In genomic region chr16:1870365-1871082, GRCh38 we compare ENCODE assay signal across 13 cellular contexts. TPM values are rescaled to one million over a fixed set of nuclear protein-coding genes. Genes with fewer than 3 reads are reported as not detected.
DNase-seq lines count a peak whose midpoint lies in the region; ATAC-seq and TF ChIP-seq lines count a peak whose summit lies in the region.
"Had no signal": no experiment of that assay in that cellular context is flagged by ENCODE, and none has a peak within 500 bp of the region (broad histone marks: within the 10 kb centered on the region; RNA-seq: fewer than 3 reads in every experiment).

No MANE protein-coding gene starts in this region.

- peak overlapping the region; percentile 8 for H3K4me3 Mint-ChIP-seq in MCF 10A (ENCODE audit: unreplicated experiment)
- H3K4me3 Mint-ChIP-seq in T-helper 17 cell = peak overlapping the region; percentile 25
- H3K4me3 Mint-ChIP-seq in activated CD4-positive, alpha-beta memory T cell treated with anti-CD3 and anti-CD28 coated beads, Interleukin-2, amount 10 ng/mL, durations not matched to agents 7 days and 5 days = no peak overlapping the region
- H3K4me3 Mint-ChIP-seq: activated CD4-positive, alpha-beta memory T cell treated with anti-CD3 and anti-CD28 coated beads for 36 hours had no signal

- H3K4me3 ChIP-seq in breast epithelium = no peak overlapping the region
- H3K4me3 ChIP-seq: gastroesophageal sphincter, thoracic aorta had no signal

- ATAC-seq in T-helper 17 cell = no peak
- ATAC-seq in GM18520 (IDR thresholded peaks at IDR 0.05; ENCODE audit: unreplicated experiment) = no peak
- ATAC-seq: gastroesophageal sphincter had no signal

- H3K9me3 Mint-ChIP-seq in MCF 10A (ENCODE audit: unreplicated experiment) = no peaks in the 10 kb centered on the region
- no peaks in the 10 kb centered on the region for H3K9me3 Mint-ChIP-seq in activated CD4-positive, alpha-beta memory T cell treated with anti-CD3 and anti-CD28 coated beads, Interleukin-2, amount 10 ng/mL, durations not matched to agents 7 days and 5 days
- H3K9me3 Mint-ChIP-seq: activated CD4-positive, alpha-beta memory T cell treated with anti-CD3 and anti-CD28 coated beads for 36 hours had no signal

- no peaks in the 10 kb centered on the region for H3K36me3 ChIP-seq in breast epithelium
- H3K36me3 ChIP-seq: gastroesophageal sphincter, thoracic aorta had no signal

- POLR2A ChIA-PET in MCF 10A (lab: Yijun Ruan, JAX) = interaction anchor here (0.6 to 1.6 kb wide), 11 partner anchors 9 to 1620 kb away, joined by 3 to 6 read pairs (median 3); partner anchors contain the start of genes MSRB1 and RPS2
- POLR2A ChIA-PET in activated CD4-positive, alpha-beta memory T cell treated with anti-CD3 and anti-CD28 coated beads, Interleukin-2, amount 10 ng/mL, durations not matched to agents 7 days and 5 days (lab: Charles Lee) = no interaction called here

- TF ChIP-seq POLR2A in breast epithelium (IDR thresholded peaks at IDR 0.05) = no peak

- H3K4me1 Mint-ChIP-seq in MCF 10A (ENCODE audit: insufficient read depth, unreplicated experiment) (peaks cover 12% of the 10 kb centered on the region), T-helper 17 cell (no peaks in the 10 kb centered on the region)
- peaks cover 3% of the 10 kb centered on the region for H3K4me1 Mint-ChIP-seq in activated CD4-positive, alpha-beta memory T cell treated with anti-CD3 and anti-CD28 coated beads, Interleukin-2, amount 10 ng/mL, durations not matched to agents 7 days and 5 days

- peaks cover 0 to 3% of the 10 kb centered on the region in 2 donors for H3K27me3 ChIP-seq in breast epithelium

- H3K36me3 Mint-ChIP-seq in MCF 10A (ENCODE audit: insufficient read depth, unreplicated experiment) (no peaks in the 10 kb centered on the region), T-helper 17 cell (ENCODE audit: low read depth) (no peaks in the 10 kb centered on the region)
- no peaks in the 10 kb centered on the region for H3K36me3 Mint-ChIP-seq in activated CD4-positive, alpha-beta memory T cell treated with anti-CD3 and anti-CD28 coated beads, Interleukin-2, amount 10 ng/mL, durations not matched to agents 7 days and 5 days (ENCODE audit: low read depth)
- H3K36me3 Mint-ChIP-seq: activated CD4-positive, alpha-beta memory T cell treated with anti-CD3 and anti-CD28 coated beads for 36 hours had no signal

- H3K9me3 ChIP-seq in breast epithelium (no peaks in the 10 kb centered on the region), T-helper 17 cell (ENCODE audit: control insufficient read depth, low read length, poor library complexity, severe bottlenecking) (no peaks in the 10 kb centered on the region)
- H3K9me3 ChIP-seq: gastroesophageal sphincter, thoracic aorta had no signal

- H3K27me3 Mint-ChIP-seq in MCF 10A (ENCODE audit: insufficient read depth, unreplicated experiment) (no peaks in the 10 kb centered on the region), T-helper 17 cell (peaks cover 11% of the 10 kb centered on the region)
- peaks cover 19% of the 10 kb centered on the region for H3K27me3 Mint-ChIP-seq in activated CD4-positive, alpha-beta memory T cell treated with anti-CD3 and anti-CD28 coated beads, Interleukin-2, amount 10 ng/mL, durations not matched to agents 7 days and 5 days

- DNase-seq in MCF 10A (ENCODE audit: unreplicated experiment) = peak; percentile 62
- no peak for DNase-seq in breast epithelium (ENCODE audit: low spot score in 2 of 2)
- DNase-seq in T-helper 17 cell = no peak
- peak; percentile 27 for DNase-seq in hepatic stellate cell (ENCODE audit: low spot score)
- DNase-seq in activated T-cell treated with anti-CD3 and anti-CD28 coated beads for 4 hours = no peak
- DNase-seq in NCI-H1417 treated with DMSO at 0.1 percent for 48 hours (lab: John Stamatoyannopoulos, UW) = no peak
- DNase-seq in activated CD4-positive, alpha-beta memory T cell treated with anti-CD3 and anti-CD28 coated beads, Interleukin-2, amount 10 ng/mL, durations not matched to agents 7 days and 5 days = no peak
- DNase-seq: activated CD4-positive, alpha-beta memory T cell treated with anti-CD3 and anti-CD28 coated beads for 36 hours; AML-193; stimulated activated CD4-positive, alpha-beta T cell treated with anti-CD3 and anti-CD28 coated beads, Interleukin-4, amount 100 ng/mL, for 24 hours had no signal

- CTCF ChIA-PET in MCF 10A (lab: Yijun Ruan, JAX) = interaction anchor here (0.7 to 10.8 kb wide), 6 partner anchors 9 to 59 kb away, joined by 3 to 105 read pairs (median 4); no protein-coding TSS in a partner anchor
- CTCF ChIA-PET in activated CD4-positive, alpha-beta memory T cell treated with anti-CD3 and anti-CD28 coated beads, Interleukin-2, amount 10 ng/mL, durations not matched to agents 7 days and 5 days (lab: Charles Lee) = interaction anchor here (0.8 to 1.5 kb wide), 2 partner anchors 12 to 460 kb away, joined by 3 to 5 read pairs; no protein-coding TSS in a partner anchor

- no peaks in the 10 kb centered on the region for H3K4me1 ChIP-seq in breast epithelium

- H3K27ac Mint-ChIP-seq in MCF 10A (ENCODE audit: low read depth, unreplicated experiment) (peak overlapping the region; percentile 75), T-helper 17 cell (no peak overlapping the region)
- H3K27ac Mint-ChIP-seq in activated CD4-positive, alpha-beta memory T cell treated with anti-CD3 and anti-CD28 coated beads, Interleukin-2, amount 10 ng/mL, durations not matched to agents 7 days and 5 days = no peak overlapping the region
- H3K27ac Mint-ChIP-seq: activated CD4-positive, alpha-beta memory T cell treated with anti-CD3 and anti-CD28 coated beads for 36 hours had no signal

- H3K27ac ChIP-seq in breast epithelium = no peak overlapping the region
- H3K27ac ChIP-seq: gastroesophageal sphincter, thoracic aorta had no signal

- TF ChIP-seq CTCF in MCF 10A (IDR thresholded peaks at IDR 0.05; ENCODE audit: unreplicated experiment) = no peak
- no peak for TF ChIP-seq CTCF in breast epithelium (IDR thresholded peaks at IDR 0.05)

- intact Hi-C loops in MCF 10A (cut with micrococcal nuclease) (no loop called here), breast epithelium (cut with DNase I; ENCODE audit: low total_unique reads) (no loop called here)

- no TSS peak for BruUV-seq in MCF 10A (replicated peaks; lab: Mats Ljungman, UMichigan)

RNA-seq across cellular contexts. Expression of gene MEIOB, which starts 1.4 kb away (rescaled TPM):
- not detected in 2 replicates for total RNA-seq in MCF 10A (2022)
- total RNA-seq in breast epithelium = not detected
- total RNA-seq in T-helper 17 cell = not detected
- total RNA-seq in activated CD4-positive, alpha-beta memory T cell treated with anti-CD3 and anti-CD28 coated beads, Interleukin-2, amount 10 ng/mL, durations not matched to agents 7 days and 5 days = under 1 TPM in 1 of 2 experiments, not detected in 1; 0.18 TPM
- total RNA-seq: activated CD4-positive, alpha-beta memory T cell treated with anti-CD3 and anti-CD28 coated beads for 36 hours; gastroesophageal sphincter; thoracic aorta had no signal

RNA-seq across cellular contexts. Expression of gene FAHD1, which starts 43.5 kb away (rescaled TPM):
- 18.4 and 21.4 TPM in 2 replicates for total RNA-seq in MCF 10A (2022)
- total RNA-seq in breast epithelium = 10 to 100 TPM; 27.2 to 35.4 (median 29.7) TPM
- total RNA-seq in T-helper 17 cell = 1 to 10 TPM; 6.1 to 7.9 TPM
- 1 to 10 TPM; 7.7 to 7.9 TPM for total RNA-seq in activated CD4-positive, alpha-beta memory T cell treated with anti-CD3 and anti-CD28 coated beads, Interleukin-2, amount 10 ng/mL, durations not matched to agents 7 days and 5 days

RNA-seq across cellular contexts. Expression of gene HAGH, which starts 43.9 kb away (rescaled TPM):
- total RNA-seq in MCF 10A (2022) (44.5 and 69.8 TPM in 2 replicates), breast epithelium (100 to 1,000 TPM in 1 of 3 donors, 10 to 100 TPM in 2; 61.9 to 114 (median 74.7) TPM), T-helper 17 cell (10 to 100 TPM; 35.8 to 37.9 TPM)
- 10 to 100 TPM; 51.3 to 51.8 TPM for total RNA-seq in activated CD4-positive, alpha-beta memory T cell treated with anti-CD3 and anti-CD28 coated beads, Interleukin-2, amount 10 ng/mL, durations not matched to agents 7 days and 5 days

RNA-seq across cellular contexts. Expression of gene HS3ST6, which starts 47.7 kb away (rescaled TPM):
- total RNA-seq in MCF 10A (2022) (not detected in 2 replicates), breast epithelium (not detected), T-helper 17 cell (not detected)
- total RNA-seq in activated CD4-positive, alpha-beta memory T cell treated with anti-CD3 and anti-CD28 coated beads, Interleukin-2, amount 10 ng/mL, durations not matched to agents 7 days and 5 days = not detected
- total RNA-seq: activated CD4-positive, alpha-beta memory T cell treated with anti-CD3 and anti-CD28 coated beads for 36 hours; gastroesophageal sphincter; thoracic aorta had no signal

Comparison
In these comparisons a context has a peak if more than half of its experiments do, and no peak if none do; other contexts are left out.
1. DNase-seq: peak in MCF 10A (single experiment) and hepatic stellate cell (single experiment); none in breast epithelium (0 of 2), T-helper 17 cell (0 of 3), activated T-cell treated with anti-CD3 and anti-CD28 coated beads for 4 hours (single experiment), NCI-H1417 treated with DMSO at 0.1 percent for 48 hours (single experiment) and activated CD4-positive, alpha-beta memory T cell treated with anti-CD3 and anti-CD28 coated beads, Interleukin-2, amount 10 ng/mL, durations not matched to agents 7 days and 5 days (single experiment).